In the genomic region with DNA sequence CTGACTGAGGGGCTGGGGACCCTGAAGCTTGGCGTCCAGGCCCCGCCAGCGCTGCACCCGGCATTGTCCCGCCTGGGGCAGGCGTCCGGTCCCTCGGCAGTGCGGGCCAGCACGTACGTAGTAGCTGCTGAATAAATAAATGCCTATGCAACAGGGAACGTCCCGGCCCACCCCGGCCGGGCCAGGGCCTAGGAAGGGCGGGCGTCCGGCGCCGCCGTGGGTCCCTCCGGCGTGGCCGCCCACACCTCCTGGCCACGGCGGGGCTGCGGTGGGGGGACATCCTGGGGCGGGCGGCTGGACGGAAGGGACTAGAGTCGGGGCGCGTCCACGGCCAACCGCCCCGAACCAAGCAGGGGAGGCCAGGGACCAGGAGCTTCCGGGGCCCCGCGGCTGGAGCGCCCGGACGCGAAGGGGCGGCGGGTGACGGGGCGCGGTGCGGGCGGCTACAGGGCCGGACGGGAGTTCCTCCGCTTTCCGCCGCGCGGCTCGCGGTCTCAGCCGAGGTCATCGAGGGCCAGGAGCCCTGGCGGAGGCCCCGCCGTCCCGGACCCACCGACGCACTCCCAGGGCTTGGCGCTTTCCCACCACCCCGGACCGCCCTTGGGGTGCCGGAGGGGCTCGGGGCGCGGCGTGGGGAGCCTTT, we compare ENCODE assay signal across 8 cellular contexts. TPM values are rescaled to one million over a fixed set of nuclear protein-coding genes. Genes with fewer than 3 reads are reported as not detected.
DNase-seq lines count a peak whose midpoint lies in the region; ATAC-seq and TF ChIP-seq lines count a peak whose summit lies in the region.

No MANE protein-coding gene starts in this region.

- no peaks in the 10 kb centered on the region for H3K36me3 ChIP-seq in mammary epithelial cell (ENCODE audit: insufficient read depth, low read length)

- H2AFZ ChIP-seq in mammary epithelial cell (ENCODE audit: low read depth, low read length), result peak overlapping the region; percentile 93

- ATAC-seq in HG02623 (IDR thresholded peaks at IDR 0.05; ENCODE audit: unreplicated experiment), result peak; percentile 21

- intact Hi-C loops in mammary epithelial cell (cut with micrococcal nuclease), result loop anchor here (2.0 to 5.0 kb wide), 2 partner anchors 34 to 143 kb away; no protein-coding TSS in a partner anchor

- CTCF ChIA-PET in mammary epithelial cell (lab: Charles Lee; ENCODE audit: low non-redundant PET), result interaction anchor here (0.7 to 0.9 kb wide), 2 partner anchors 103 to 164 kb away, joined by 3 read pairs; no protein-coding TSS in a partner anchor

- WGBS in mammary epithelial cell (ENCODE audit: low coverage, missing lambda C conversion rate), result 33% methylated on average over 10 of the region's 75 CpGs

- BruUV-seq in mammary epithelial cell (replicated peaks; lab: Mats Ljungman, UMichigan), result no TSS peak

- peaks cover 41% of the 10 kb centered on the region for H3K79me2 ChIP-seq in mammary epithelial cell (ENCODE audit: insufficient read depth, low read length)

- no peaks in the 10 kb centered on the region for H4K20me1 ChIP-seq in mammary epithelial cell (ENCODE audit: insufficient read depth, low read length)

- no peaks in the 10 kb centered on the region for H3K9me3 ChIP-seq in mammary epithelial cell (replicated peaks; ENCODE audit: insufficient read depth, low read length)

- in situ Hi-C loops in mammary epithelial cell (cut with MboI; ENCODE audit: low sequenced_read_pairs in 2 of 2), result no loop called here

- peak; percentile 38 for DNase-seq in GM04504 (ENCODE audit: low read depth)
- DNase-seq in SW480 (ENCODE audit: low spot score), result peak; percentile 25
- DNase-seq in mammary epithelial cell, result no peak
- peak; percentile 84 for DNase-seq in iris pigment epithelial cell (ENCODE audit: low read depth)
- peak; percentile 42 for DNase-seq in stimulated activated CD4-positive, alpha-beta T cell treated with anti-CD3 and anti-CD28 coated beads, Interleukin-15, amount 100 ng/mL, for 24 hours
- DNase-seq in OCI-M2 (lab: John Stamatoyannopoulos, UW; ENCODE audit: unreplicated experiment), result no peak
- no peak for DNase-seq in cerebellar nuclear complex (lab: John Stamatoyannopoulos, UW)

- no peaks in the 10 kb centered on the region for H3K27me3 ChIP-seq in mammary epithelial cell (ENCODE audit: insufficient read depth, low read length)

- peak overlapping the region; percentile 68 for H3K27ac ChIP-seq in mammary epithelial cell (ENCODE audit: insufficient read depth, low read depth, low read length)

- dilution Hi-C loops in mammary epithelial cell (cut with HindIII; ENCODE audit: low sequenced_read_pairs), result no loop called here

- H3K4me3 ChIP-seq in mammary epithelial cell (replicated peaks in 1 of 3; ENCODE audit: insufficient read depth in 1 of 3, low read depth in 2 of 3, low read length in 3 of 3), result peak overlapping the region; percentile 64 to 96 (median 95)

- peaks cover 3% of the 10 kb centered on the region for H3K4me1 ChIP-seq in mammary epithelial cell (ENCODE audit: insufficient read depth, low read length)

- no peak for TF ChIP-seq CTCF in mammary epithelial cell (conservative IDR thresholded peaks at IDR 0.05 in 1 of 2, IDR thresholded peaks at IDR 0.05 in 1 of 2; ENCODE audit: extremely low read depth in 1 of 2, insufficient read depth in 1 of 2, low read depth in 1 of 2, low read length in 2 of 2)

- peak overlapping the region; percentile 51 for H3K9ac ChIP-seq in mammary epithelial cell (ENCODE audit: insufficient read depth, low read length)

- peak overlapping the region; percentile 92 for H3K4me2 ChIP-seq in mammary epithelial cell (ENCODE audit: insufficient read depth, low read depth, low read length)

RNA-seq across cellular contexts. Expression of a gene that starts 0.9 kb away (rescaled TPM):
- 10 to 100 TPM; 20.0 to 35.7 TPM for total RNA-seq in mammary epithelial cell
- 9.1 TPM for polyA plus RNA-seq in mammary epithelial cell
- 18.6 TPM for polyA minus RNA-seq in mammary epithelial cell

Comparison
In these comparisons a context has a peak if more than half of its experiments do, and no peak if none do; other contexts are left out.
1. DNase-seq: peak in GM04504 (single experiment), SW480 (single experiment), iris pigment epithelial cell (single experiment) and stimulated activated CD4-positive, alpha-beta T cell treated with anti-CD3 and anti-CD28 coated beads, Interleukin-15, amount 100 ng/mL, for 24 hours (single experiment); none in mammary epithelial cell (single experiment), OCI-M2 (single experiment) and cerebellar nuclear complex (0 of 2).